Comparison of ENCODE assay signal across 8 cellular contexts in genomic region chr19:49468746-49469447, GRCh38. TPM values are rescaled to one million over a fixed set of nuclear protein-coding genes. Genes with fewer than 3 reads are reported as not detected.
DNase-seq lines count a peak whose midpoint lies in the region; ATAC-seq, FAIRE-seq and TF ChIP-seq lines count a peak whose summit lies in the region.

No MANE protein-coding gene starts in this region.

- TF ChIP-seq EP300 in A549 (IDR thresholded peaks at IDR 0.05) (no peak), suprapubic skin (IDR thresholded peaks at IDR 0.05) (no peak)

- H3K4me3 ChIP-seq in A549 = no peak overlapping the region
- peak overlapping the region in 1 of 3 donors; percentile 37 for H3K4me3 ChIP-seq in breast epithelium
- no peak overlapping the region for H3K4me3 ChIP-seq in lower lobe of right lung
- H3K4me3 ChIP-seq in suprapubic skin = peak overlapping the region; percentile 27

- H3K27ac ChIP-seq in A549 (no peak overlapping the region), breast epithelium (peak overlapping the region; percentile 74 to 94), lower lobe of right lung (peak overlapping the region; percentile 7), suprapubic skin (peak overlapping the region; percentile 93)

- CTCF ChIA-PET in A549 (lab: Yijun Ruan, JAX) = interaction anchor here (0.7 to 5.5 kb wide), 6 partner anchors 10 to 102 kb away, joined by 3 to 87 read pairs (median 4); partner anchors contain the start of genes ALDH16A1 and PIH1D1

- H3K9me3 ChIP-seq in A549 = no peaks in the 10 kb centered on the region
- H3K9me3 ChIP-seq in breast epithelium = no peaks in the 10 kb centered on the region
- no peaks in the 10 kb centered on the region for H3K9me3 ChIP-seq in lower lobe of right lung
- H3K9me3 ChIP-seq in suprapubic skin = no peaks in the 10 kb centered on the region

- TF ChIP-seq CTCF in A549 (IDR thresholded peaks at IDR 0.05) (no peak), breast epithelium (IDR thresholded peaks at IDR 0.05) (no peak), lower lobe of right lung (IDR thresholded peaks at IDR 0.05) (no peak), suprapubic skin (IDR thresholded peaks at IDR 0.05) (no peak)

- H3K4me1 ChIP-seq in A549 = peaks cover 7% of the 10 kb centered on the region; the same call in 2 of the 3 replicates
- no peaks in the 10 kb centered on the region for H3K4me1 ChIP-seq in breast epithelium
- H3K4me1 ChIP-seq in lower lobe of right lung = peaks cover 25% of the 10 kb centered on the region
- peaks cover 36% of the 10 kb centered on the region for H3K4me1 ChIP-seq in suprapubic skin

- TF ChIP-seq POLR2A in A549 (IDR thresholded peaks at IDR 0.05; ENCODE audit: low read length) (no peak), breast epithelium (IDR thresholded peaks at IDR 0.05) (no peak), suprapubic skin (IDR thresholded peaks at IDR 0.05) (no peak)

- ATAC-seq in A549 (peak; percentile 30 to 61; a peak in 4 of 6 replicates), GM19023 (IDR thresholded peaks at IDR 0.05; ENCODE audit: unreplicated experiment) (peak; percentile 47), HG03442 (IDR thresholded peaks at IDR 0.05; ENCODE audit: unreplicated experiment) (peak; percentile 59), lower lobe of right lung (peak; percentile 44 to 64)

- intact Hi-C loops in breast epithelium (cut with DNase I; ENCODE audit: low total_unique reads) (no loop called here), lower lobe of right lung (cut with DNase I) (no loop called here)

- 83% methylated on average over 15 of the region's 15 CpGs for WGBS in A549 (ENCODE audit: missing lambda C conversion rate)
- WGBS in suprapubic skin = 21% methylated on average over 15 of the region's 15 CpGs

- no peak overlapping the region for H3K4me2 ChIP-seq in A549

- H3K27me3 ChIP-seq in breast epithelium (no peaks in the 10 kb centered on the region), lower lobe of right lung (ENCODE audit: low read depth) (no peaks in the 10 kb centered on the region), suprapubic skin (no peaks in the 10 kb centered on the region)

- H3K36me3 ChIP-seq in breast epithelium (no peaks in the 10 kb centered on the region), lower lobe of right lung (peaks cover 45% of the 10 kb centered on the region), suprapubic skin (peaks cover 28% of the 10 kb centered on the region)

- no peak for FAIRE-seq in A549 (lab: Jason Lieb, UNC)

- POLR2A ChIA-PET in A549 (lab: Yijun Ruan, JAX) = interaction anchor here (3.5 kb wide), 1 partner anchor 15 kb away, joined by 11 read pairs; the partner anchor contains the start of gene ALDH16A1

- no peak for TF ChIP-seq RAD21 in A549 (conservative IDR thresholded peaks at IDR 0.05 in 1 of 2, IDR thresholded peaks at IDR 0.05 in 1 of 2)

- DNase-seq in A549 (ENCODE audit: low read depth in 1 of 2, low spot score in 1 of 2) (peak in 1 of 2 experiments; percentile 82), T-helper 9 cell (peak; percentile 80), breast epithelium (ENCODE audit: low spot score in 2 of 2) (peak in 1 of 2 donors; percentile 69), lower lobe of right lung (no peak), suprapubic skin (ENCODE audit: low spot score in 2 of 2) (peak; percentile 97), NCI-H510A treated with DMSO at 0.1 percent for 48 hours (lab: John Stamatoyannopoulos, UW) (no peak)

TF ChIP-seq in A549, 52 proteins besides CTCF, POLR2A, EP300 and RAD21 (continues in another document):
- TF ChIP-seq HOXA7 (CRISPR knock-in tag; IDR thresholded peaks at IDR 0.05) (no peak), SREBF2 (IDR thresholded peaks at IDR 0.05) (no peak), ZSCAN20 (CRISPR knock-in tag; IDR thresholded peaks at IDR 0.05) (no peak), ATOH8 (CRISPR knock-in tag; IDR thresholded peaks at IDR 0.05; ENCODE audit: low read depth) (no peak), RFX5 (IDR thresholded peaks at IDR 0.05) (no peak), CBX2 (IDR thresholded peaks at IDR 0.05; ENCODE audit: borderline replicate concordance, low read depth) (no peak), CHD4 (IDR thresholded peaks at IDR 0.05; ENCODE audit: borderline replicate concordance) (no peak), EHMT2 (IDR thresholded peaks at IDR 0.05; ENCODE audit: low read depth) (no peak), BCL3 (IDR thresholded peaks at IDR 0.05) (no peak), ELK1 (IDR thresholded peaks at IDR 0.05; ENCODE audit: low read depth, low read length) (no peak), HOXB13 (CRISPR knock-in tag; IDR thresholded peaks at IDR 0.05; ENCODE audit: low read depth) (no peak)
- TF ChIP-seq, protein P1, sequence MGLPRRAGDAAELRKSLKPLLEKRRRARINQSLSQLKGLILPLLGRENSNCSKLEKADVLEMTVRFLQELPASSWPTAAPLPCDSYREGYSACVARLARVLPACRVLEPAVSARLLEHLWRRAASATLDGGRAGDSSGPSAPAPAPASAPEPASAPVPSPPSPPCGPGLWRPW (IDR thresholded peaks at IDR 0.05) = no peak

RNA-seq across cellular contexts. Expression of gene FLT3LG, which starts 5.1 kb away (rescaled TPM):
- polyA plus RNA-seq in A549 (2011; rRNA removed) (0.42 and 0.58 TPM in 2 replicates), A549 (2017; fragmentation: RNase III; extraction: RNeasy Plus Mini Kit Qiagen cat#74134 plus additional on column Dnase treatment) (0.99 to 1.2 TPM (median 1.0 TPM) in 3 replicates)
- 0.75 and 1.4 TPM in 2 replicates for polyA plus RNA-seq in A549 (2012; cell fraction: cytosol; rRNA removed)
- 1.9 and 2.2 TPM in 2 replicates for polyA plus RNA-seq in A549 (2012; cell fraction: nucleus; rRNA removed)
- polyA minus RNA-seq in A549 (2011; rRNA and poly(A)+ RNA removed) = 0.41 and 0.92 TPM in 2 replicates
- total RNA-seq in breast epithelium (1 to 10 TPM; 4.3 to 7.0 (median 4.6) TPM), lower lobe of right lung (12.8 TPM), suprapubic skin (1 to 10 TPM; 1.2 to 4.9 (median 4.4) TPM)

RNA-seq across cellular contexts. Expression of gene ALDH16A1, which starts 15.9 kb away (rescaled TPM):
- polyA plus RNA-seq in A549 (2011; rRNA removed) (9.7 and 10.2 TPM in 2 replicates), A549 (2017; fragmentation: RNase III; extraction: RNeasy Plus Mini Kit Qiagen cat#74134 plus additional on column Dnase treatment) (19.9 to 23.0 TPM (median 23.0 TPM) in 3 replicates)
- polyA plus RNA-seq in A549 (2012; cell fraction: cytosol; rRNA removed) = 29.9 and 37.0 TPM in 2 replicates
- polyA plus RNA-seq in A549 (2012; cell fraction: nucleus; rRNA removed) = 94.1 and 133 TPM in 2 replicates
- polyA minus RNA-seq in A549 (2011; rRNA and poly(A)+ RNA removed) = 9.3 and 10.6 TPM in 2 replicates
- total RNA-seq in breast epithelium (10 to 100 TPM; 20.6 to 34.4 (median 32.2) TPM), lower lobe of right lung (33.7 TPM), suprapubic skin (10 to 100 TPM; 21.7 to 47.7 (median 35.9) TPM)

RNA-seq across cellular contexts. Expression of gene PIH1D1, which starts 17.3 kb away (rescaled TPM):
- polyA plus RNA-seq in A549 (2011; rRNA removed) (74.1 and 89.7 TPM in 2 replicates), A549 (2017; fragmentation: RNase III; extraction: RNeasy Plus Mini Kit Qiagen cat#74134 plus additional on column Dnase treatment) (96.8 to 114 TPM (median 113 TPM) in 3 replicates)
- 92.0 and 116 TPM in 2 replicates for polyA plus RNA-seq in A549 (2012; cell fraction: cytosol; rRNA removed)
- polyA plus RNA-seq in A549 (2012; cell fraction: nucleus; rRNA removed) = 177 and 228 TPM in 2 replicates
- polyA minus RNA-seq in A549 (2011; rRNA and poly(A)+ RNA removed) = 58.1 and 66.8 TPM in 2 replicates
- total RNA-seq in breast epithelium (100 to 1,000 TPM in 2 of 3 donors, 10 to 100 TPM in 1; 94.4 to 121 (median 106) TPM), lower lobe of right lung (63.2 TPM), suprapubic skin (100 to 1,000 TPM in 2 of 4 donors, 10 to 100 TPM in 2; 82.0 to 124 (median 104) TPM)

RNA-seq across cellular contexts. Expression of gene RPL13A, which starts 18.5 kb away (rescaled TPM):
- polyA plus RNA-seq in A549 (2011; rRNA removed) = 5,391 and 5,410 TPM in 2 replicates
- 6,169 and 7,252 TPM in 2 replicates for polyA plus RNA-seq in A549 (2012; cell fraction: cytosol; rRNA removed)
- polyA plus RNA-seq in A549 (2012; cell fraction: nucleus; rRNA removed) = 3,653 and 3,684 TPM in 2 replicates
- polyA plus RNA-seq in A549 (2017; fragmentation: RNase III; extraction: RNeasy Plus Mini Kit Qiagen cat#74134 plus additional on column Dnase treatment) = 3,383 to 3,595 TPM (median 3,438 TPM) in 3 replicates
- 1,893 and 2,022 TPM in 2 replicates for polyA minus RNA-seq in A549 (2011; rRNA and poly(A)+ RNA removed)
- 1,000 to 10,000 TPM; 3,591 to 5,468 (median 4,346) TPM for total RNA-seq in breast epithelium
- total RNA-seq in lower lobe of right lung = 1,820 TPM
- total RNA-seq in suprapubic skin = 1,000 to 10,000 TPM; 2,613 to 5,154 (median 4,451) TPM

RNA-seq across cellular contexts. Expression of gene RPS11, which starts 27.3 kb away (rescaled TPM):
- polyA plus RNA-seq in A549 (2011; rRNA removed) (2,624 and 3,014 TPM in 2 replicates), A549 (2017; fragmentation: RNase III; extraction: RNeasy Plus Mini Kit Qiagen cat#74134 plus additional on column Dnase treatment) (3,721 to 3,877 TPM (median 3,793 TPM) in 3 replicates)
- polyA plus RNA-seq in A549 (2012; cell fraction: cytosol; rRNA removed) = 5,125 and 7,098 TPM in 2 replicates
- 2,789 and 3,629 TPM in 2 replicates for polyA plus RNA-seq in A549 (2012; cell fraction: nucleus; rRNA removed)
- polyA minus RNA-seq in A549 (2011; rRNA and poly(A)+ RNA removed) = 1,828 and 2,481 TPM in 2 replicates
- total RNA-seq in breast epithelium (1,000 to 10,000 TPM; 5,709 to 7,550 (median 5,876) TPM), lower lobe of right lung (1,649 TPM), suprapubic skin (1,000 to 10,000 TPM; 3,049 to 5,024 (median 4,623) TPM)

Comparison
In these comparisons a context has a peak if more than half of its experiments do, and no peak if none do; other contexts are left out.
1. DNase-seq: peak in T-helper 9 cell (single experiment) and suprapubic skin (2 of 2); none in lower lobe of right lung (single experiment) and NCI-H510A treated with DMSO at 0.1 percent for 48 hours (single experiment).
2. H3K27ac ChIP-seq: peak in breast epithelium (2 of 2), lower lobe of right lung (single experiment) and suprapubic skin (single experiment); none in A549 (0 of 2).
3. Peak in every context shown above with its lines, with median percentiles within 50 percentile points of each other: ATAC-seq.